8 cellular contexts compared by ENCODE assay signal in genomic region chr12:13197526-13198141, GRCh38. TPM values are rescaled to one million over a fixed set of nuclear protein-coding genes. Genes with fewer than 3 reads are reported as not detected.
DNase-seq lines count a peak whose midpoint lies in the region; ATAC-seq lines count a peak whose summit lies in the region.
"Had no signal": no experiment of that assay in that cellular context is flagged by ENCODE, and none has a peak within 500 bp of the region (broad histone marks: within the 10 kb centered on the region; RNA-seq: fewer than 3 reads in every experiment).

No MANE protein-coding gene starts in this region.

- H3K4me1 Mint-ChIP-seq in activated naive CD8-positive, alpha-beta T cell (ENCODE audit: low read depth) = peaks cover 35% of the 10 kb centered on the region
- H3K4me1 Mint-ChIP-seq in stimulated activated naive CD8-positive, alpha-beta T cell treated with anti-CD3 and anti-CD28 coated beads, Interleukin-15, amount 100 ng/mL, for 72 hours = peaks cover 43% of the 10 kb centered on the region

- ATAC-seq in left ventricle myocardium superior = peak; percentile 76
- ATAC-seq in stimulated activated naive CD8-positive, alpha-beta T cell treated with anti-CD3 and anti-CD28 coated beads, Interleukin-15, amount 100 ng/mL, for 72 hours = no peak
- no peak for ATAC-seq in HG02885 (IDR thresholded peaks at IDR 0.05; ENCODE audit: poor library complexity, unreplicated experiment)

- H3K9me3 ChIP-seq in effector memory CD4-positive, alpha-beta T cell (ENCODE audit: control insufficient read depth, low read length) = no peaks in the 10 kb centered on the region

- peak overlapping the region; percentile 86 for H3K4me3 Mint-ChIP-seq in activated naive CD8-positive, alpha-beta T cell
- peak overlapping the region; percentile 76 to 87 for H3K4me3 Mint-ChIP-seq in stimulated activated naive CD8-positive, alpha-beta T cell treated with anti-CD3 and anti-CD28 coated beads, Interleukin-15, amount 100 ng/mL, for 72 hours

- peaks cover 19% of the 10 kb centered on the region for H3K4me1 ChIP-seq in effector memory CD4-positive, alpha-beta T cell (ENCODE audit: control insufficient read depth, insufficient read depth, low read length, poor library complexity, severe bottlenecking)

- H3K4me3 ChIP-seq in effector memory CD4-positive, alpha-beta T cell (ENCODE audit: insufficient read depth, low read depth, low read length, poor library complexity, severe bottlenecking) = no peak overlapping the region

- H3K27me3 Mint-ChIP-seq in activated naive CD8-positive, alpha-beta T cell = peaks cover 1% of the 10 kb centered on the region
- H3K27me3 Mint-ChIP-seq in stimulated activated naive CD8-positive, alpha-beta T cell treated with anti-CD3 and anti-CD28 coated beads, Interleukin-15, amount 100 ng/mL, for 72 hours = peaks cover 45% of the 10 kb centered on the region

- H3K27ac ChIP-seq in effector memory CD4-positive, alpha-beta T cell (ENCODE audit: insufficient read depth, low read length, poor library complexity, severe bottlenecking) = no peak overlapping the region

- DNase-seq in HT1080 (ENCODE audit: low read depth) = peak; percentile 48
- peak; percentile 67 for DNase-seq in left ventricle myocardium superior
- no peak for DNase-seq in stimulated activated naive CD8-positive, alpha-beta T cell treated with anti-CD3 and anti-CD28 coated beads, Interleukin-15, amount 100 ng/mL, for 72 hours
- DNase-seq in effector memory CD4-positive, alpha-beta T cell = no peak
- no peak for DNase-seq in C1 segment of cervical spinal cord (lab: John Stamatoyannopoulos, UW)
- DNase-seq: NCI-H1417 treated with DMSO at 0.1 percent for 48 hours had no signal

- intact Hi-C loops in left ventricle myocardium superior (cut with micrococcal nuclease) = loop anchor here (5.0 kb wide), 1 partner anchor 95 kb away; the partner anchor contains the start of gene GSG1

- no peaks in the 10 kb centered on the region for H3K36me3 ChIP-seq in effector memory CD4-positive, alpha-beta T cell (ENCODE audit: control insufficient read depth, insufficient read depth, low read length)

- no peaks in the 10 kb centered on the region for H3K27me3 ChIP-seq in effector memory CD4-positive, alpha-beta T cell (replicated peaks; ENCODE audit: control insufficient read depth, insufficient read depth, low read length, poor library complexity, severe bottlenecking)

- H3K27ac Mint-ChIP-seq in activated naive CD8-positive, alpha-beta T cell = peak overlapping the region; percentile 22
- H3K27ac Mint-ChIP-seq in stimulated activated naive CD8-positive, alpha-beta T cell treated with anti-CD3 and anti-CD28 coated beads, Interleukin-15, amount 100 ng/mL, for 72 hours = peak overlapping the region in 1 of 2 donors; percentile 17

- H3K36me3 Mint-ChIP-seq in activated naive CD8-positive, alpha-beta T cell = no peaks in the 10 kb centered on the region

- no peaks in the 10 kb centered on the region for H3K9me3 Mint-ChIP-seq in activated naive CD8-positive, alpha-beta T cell (ENCODE audit: low read depth)
- H3K9me3 Mint-ChIP-seq in stimulated activated naive CD8-positive, alpha-beta T cell treated with anti-CD3 and anti-CD28 coated beads, Interleukin-15, amount 100 ng/mL, for 72 hours = no peaks in the 10 kb centered on the region

RNA-seq across cellular contexts. Expression of gene EMP1, which starts 1.1 kb away (rescaled TPM):
- 58.8 and 248 TPM in 2 replicates for total RNA-seq in HT1080 (2014; rRNA removed; shearing (Covaris generic))
- polyA plus RNA-seq in HT1080 (2015; cell fraction: cytosol; rRNA removed) = 380 and 384 TPM in 2 replicates
- polyA plus RNA-seq in HT1080 (2015; cell fraction: nucleus; rRNA removed) = 358 and 396 TPM in 2 replicates
- total RNA-seq in left ventricle myocardium superior = 76.8 TPM

Comparison
In these comparisons a context has a peak if more than half of its experiments do, and no peak if none do; other contexts are left out.
1. DNase-seq: peak in HT1080 (single experiment) and left ventricle myocardium superior (single experiment); none in stimulated activated naive CD8-positive, alpha-beta T cell treated with anti-CD3 and anti-CD28 coated beads, Interleukin-15, amount 100 ng/mL, for 72 hours (0 of 2), effector memory CD4-positive, alpha-beta T cell (0 of 3) and C1 segment of cervical spinal cord (0 of 14).